Comparison of ENCODE assay signal across 1 cellular context in genomic region chr13:64640002-64640401, GRCh38.
TF ChIP-seq lines count a peak whose summit lies in the region.

No MANE protein-coding gene starts in this region.

TF ChIP-seq in IMR-90, 13 proteins besides CTCF, POLR2A, EP300 and RAD21:
- TF ChIP-seq RCOR1 (IDR thresholded peaks at IDR 0.05; ENCODE audit: insufficient replicate concordance, low read length) (no peak), SMC3 (IDR thresholded peaks at IDR 0.05; ENCODE audit: low read depth, low read length) (no peak), MXI1 (IDR thresholded peaks at IDR 0.05; ENCODE audit: borderline replicate concordance, low read depth, low read length) (no peak), NFE2L2 (IDR thresholded peaks at IDR 0.05; ENCODE audit: low read depth, low read length) (no peak), MAFK (IDR thresholded peaks at IDR 0.05; ENCODE audit: low read depth, low read length) (no peak)
- TF ChIP-seq, protein P1, sequence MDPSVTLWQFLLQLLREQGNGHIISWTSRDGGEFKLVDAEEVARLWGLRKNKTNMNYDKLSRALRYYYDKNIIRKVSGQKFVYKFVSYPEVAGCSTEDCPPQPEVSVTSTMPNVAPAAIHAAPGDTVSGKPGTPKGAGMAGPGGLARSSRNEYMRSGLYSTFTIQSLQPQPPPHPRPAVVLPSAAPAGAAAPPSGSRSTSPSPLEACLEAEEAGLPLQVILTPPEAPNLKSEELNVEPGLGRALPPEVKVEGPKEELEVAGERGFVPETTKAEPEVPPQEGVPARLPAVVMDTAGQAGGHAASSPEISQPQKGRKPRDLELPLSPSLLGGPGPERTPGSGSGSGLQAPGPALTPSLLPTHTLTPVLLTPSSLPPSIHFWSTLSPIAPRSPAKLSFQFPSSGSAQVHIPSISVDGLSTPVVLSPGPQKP (IDR thresholded peaks at IDR 0.05; ENCODE audit: borderline replicate concordance, low read depth, low read length) = no peak
